In the genomic region with DNA sequence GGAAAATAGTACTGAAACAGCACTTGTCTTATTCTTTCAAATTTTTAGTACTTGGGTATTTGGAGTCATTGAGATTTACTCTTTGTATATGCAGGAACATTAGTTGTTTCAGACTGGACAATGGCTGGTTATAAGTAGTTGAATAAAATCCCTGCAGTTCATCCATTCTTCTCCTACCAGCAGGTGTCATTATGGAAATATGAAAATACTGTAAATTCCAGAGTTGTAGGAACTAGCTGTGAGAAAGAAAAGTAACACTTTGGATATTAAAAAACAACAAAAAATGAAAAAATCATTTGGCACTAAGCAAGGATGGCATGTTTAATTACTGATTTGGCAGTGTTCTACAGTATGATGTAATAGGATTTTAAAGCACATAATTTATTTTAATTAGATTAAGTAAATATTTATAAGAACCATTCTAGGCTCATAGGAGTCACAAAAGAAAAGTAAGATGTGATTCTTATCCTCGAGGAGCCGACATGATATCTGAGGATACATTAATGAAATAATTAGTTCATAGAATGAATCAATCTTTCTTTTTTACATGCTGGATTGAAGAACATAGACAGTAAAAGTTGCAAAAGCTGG, we compare ENCODE assay signal across 11 cellular contexts.
DNase-seq lines count a peak whose midpoint lies in the region; ATAC-seq and TF ChIP-seq lines count a peak whose summit lies in the region.
"Had no signal": no experiment of that assay in that cellular context is flagged by ENCODE, and none has a peak within 500 bp of the region (broad histone marks: within the 10 kb centered on the region; RNA-seq: fewer than 3 reads in every experiment).

No MANE protein-coding gene starts in this region.

- no peak overlapping the region for H3K4me3 ChIP-seq in fibroblast of villous mesenchyme (ENCODE audit: low read depth, low read length)
- no peak overlapping the region for H3K4me3 ChIP-seq in tibial artery
- H3K4me3 ChIP-seq: right atrium auricular region had no signal

- no peaks in the 10 kb centered on the region for H3K27me3 ChIP-seq in tibial artery
- H3K27me3 ChIP-seq: right atrium auricular region had no signal

- no peaks in the 10 kb centered on the region for H3K9me3 ChIP-seq in tibial artery
- H3K9me3 ChIP-seq: right atrium auricular region had no signal

- ATAC-seq in GM19395 (IDR thresholded peaks at IDR 0.05; ENCODE audit: unreplicated experiment) (no peak), GM19463 (IDR thresholded peaks at IDR 0.05; ENCODE audit: unreplicated experiment) (no peak), GM21737 (IDR thresholded peaks at IDR 0.05; ENCODE audit: unreplicated experiment) (no peak)
- ATAC-seq: left colon had no signal

- H3K36me3 ChIP-seq in tibial artery = no peaks in the 10 kb centered on the region
- H3K36me3 ChIP-seq: right atrium auricular region had no signal

- DNase-seq in NCI-H1694 treated with DMSO at 0.1 percent for 48 hours (lab: John Stamatoyannopoulos, UW) = peak; percentile 16
- DNase-seq in NCI-H1694 (lab: John Stamatoyannopoulos, UW) = no peak
- peak; percentile 28 for DNase-seq in SK-MEL-5 (ENCODE audit: low read depth, low spot score)
- DNase-seq in fibroblast of villous mesenchyme (ENCODE audit: low read depth) = peak; percentile 41
- no peak for DNase-seq in tibial artery
- DNase-seq: activated naive CD4-positive, alpha-beta T cell; left colon had no signal

- H3K4me1 ChIP-seq in tibial artery = no peaks in the 10 kb centered on the region
- H3K4me1 ChIP-seq: right atrium auricular region had no signal

- TF ChIP-seq CTCF in fibroblast of villous mesenchyme (IDR thresholded peaks at IDR 0.05; ENCODE audit: insufficient read depth, low read depth, low read length) (peak; percentile 36), tibial artery (IDR thresholded peaks at IDR 0.05) (peak; percentile 37 to 43)

- no peak overlapping the region for H3K27ac ChIP-seq in tibial artery
- H3K27ac ChIP-seq: right atrium auricular region had no signal

- in situ Hi-C loops in SK-MEL-5 (cut with HindIII; ENCODE audit: low pct_unique_long_range_greater_than_20kb, low sequenced_read_pairs) = no loop called here

- intact Hi-C loops in tibial artery (cut with DNase I; ENCODE audit: low total_unique reads) = no loop called here

Comparison
In these comparisons a context has a peak if more than half of its experiments do, and no peak if none do; other contexts are left out.
1. DNase-seq: peak in NCI-H1694 treated with DMSO at 0.1 percent for 48 hours (single experiment), SK-MEL-5 (single experiment) and fibroblast of villous mesenchyme (single experiment); none in NCI-H1694 (single experiment) and tibial artery (0 of 2).